ENCODE assay signal across 1 cellular context in genomic region chr5:175591293-175591692, GRCh38.
TF ChIP-seq lines count a peak whose summit lies in the region.

No MANE protein-coding gene starts in this region.

TF ChIP-seq in SK-N-SH treated with all-trans-retinoic acid at 6 μM for 48 hours, 23 proteins besides CTCF, POLR2A, EP300 and RAD21 (continued from another document):
- TF ChIP-seq PATZ1 (CRISPR knock-in tag; IDR thresholded peaks at IDR 0.05; ENCODE audit: borderline replicate concordance) (no peak), ARNTL (CRISPR knock-in tag; IDR thresholded peaks at IDR 0.05; ENCODE audit: borderline replicate concordance, low read depth) (no peak), BACH2 (CRISPR knock-in tag; IDR thresholded peaks at IDR 0.05; ENCODE audit: borderline replicate concordance) (no peak), GLIS3 (CRISPR knock-in tag; IDR thresholded peaks at IDR 0.05) (no peak), POU6F1 (CRISPR knock-in tag; IDR thresholded peaks at IDR 0.05; ENCODE audit: borderline replicate concordance, low read depth) (no peak), CSDC2 (CRISPR knock-in tag; IDR thresholded peaks at IDR 0.05) (no peak), TSHZ2 (CRISPR knock-in tag; IDR thresholded peaks at IDR 0.05) (no peak)
